In the genomic region with DNA sequence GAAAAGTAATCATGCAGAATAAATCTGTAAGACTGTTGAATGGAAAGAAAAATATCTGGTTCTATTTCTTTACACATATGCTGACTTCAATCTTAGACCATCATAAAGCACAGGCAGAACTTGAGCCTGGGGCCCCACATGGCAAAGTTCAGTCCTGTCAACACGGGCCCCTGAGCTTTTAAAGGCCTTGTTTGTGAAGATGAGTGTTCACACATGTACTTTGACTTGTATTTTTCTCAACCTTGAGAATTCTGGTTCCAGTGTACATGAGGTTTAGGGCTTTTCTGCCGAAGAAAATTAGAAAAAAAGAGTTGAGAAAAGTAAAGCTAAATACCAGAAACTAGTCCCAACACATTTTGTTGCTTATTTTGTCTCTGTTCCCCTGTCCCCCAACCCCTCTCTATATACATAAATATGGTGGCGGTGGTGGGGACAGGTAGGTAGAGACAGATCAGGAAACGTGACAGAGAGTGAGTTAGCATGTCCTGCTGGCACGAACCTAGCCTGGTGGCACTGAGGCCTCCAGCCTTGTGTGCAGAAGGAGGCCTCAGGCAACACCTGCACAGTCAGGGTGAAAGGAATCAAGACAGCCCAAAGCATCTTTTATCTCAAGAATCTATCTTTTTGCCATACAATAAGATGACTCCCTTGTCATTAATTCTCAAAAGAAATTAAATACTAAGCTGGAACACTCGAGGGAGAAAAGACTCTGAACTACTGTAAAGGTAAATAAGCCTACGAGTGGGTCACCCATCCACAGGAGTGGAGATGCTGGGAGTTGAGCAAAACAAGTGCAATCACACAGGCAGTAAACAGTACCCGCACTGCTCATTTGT, we compare ENCODE assay signal across 1 cellular context.
TF ChIP-seq lines count a peak whose summit lies in the region.

No MANE protein-coding gene starts in this region.

TF ChIP-seq in HepG2, 621 proteins besides CTCF, POLR2A, EP300 and RAD21 (continued from another document and continues in another):
- TF ChIP-seq, protein P1, sequence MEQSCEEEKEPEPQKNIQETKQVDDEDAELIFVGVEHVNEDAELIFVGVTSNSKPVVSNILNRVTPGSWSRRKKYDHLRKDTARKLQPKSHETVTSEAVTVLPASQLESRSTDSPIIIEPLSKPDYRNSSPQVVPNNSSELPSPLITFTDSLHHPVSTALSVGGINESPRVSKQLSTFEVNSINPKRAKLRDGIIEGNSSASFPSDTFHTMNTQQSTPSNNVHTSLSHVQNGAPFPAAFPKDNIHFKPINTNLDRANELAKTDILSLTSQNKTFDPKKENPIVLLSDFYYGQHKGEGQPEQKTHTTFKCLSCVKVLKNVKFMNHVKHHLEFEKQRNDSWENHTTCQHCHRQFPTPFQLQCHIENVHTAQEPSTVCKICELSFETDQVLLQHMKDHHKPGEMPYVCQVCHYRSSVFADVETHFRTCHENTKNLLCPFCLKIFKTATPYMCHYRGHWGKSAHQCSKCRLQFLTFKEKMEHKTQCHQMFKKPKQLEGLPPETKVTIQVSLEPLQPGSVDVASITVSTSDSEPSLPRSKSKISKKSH (CRISPR knock-in tag; IDR thresholded peaks at IDR 0.05; ENCODE audit: borderline replicate concordance): no peak
- TF ChIP-seq ZNF326 (CRISPR knock-in tag; IDR thresholded peaks at IDR 0.05; ENCODE audit: borderline replicate concordance) (no peak), ZFY (CRISPR knock-in tag; IDR thresholded peaks at IDR 0.05) (peak; percentile 49; the same call in 1 of the 2 replicates), KLF13 (CRISPR knock-in tag; IDR thresholded peaks at IDR 0.05) (no peak), SIN3A (IDR thresholded peaks at IDR 0.05; ENCODE audit: borderline replicate concordance, low read depth, low read length) (0 out of 2 replicates have a peak, but pooled peaks have one; percentile 37), CREB1 (IDR thresholded peaks at IDR 0.05) (no peak), CREB1 (CRISPR knock-in tag; IDR thresholded peaks at IDR 0.05) (peak; percentile 67), ZNF251 (CRISPR knock-in tag; IDR thresholded peaks at IDR 0.05) (no peak), ZNF317 (CRISPR knock-in tag; IDR thresholded peaks at IDR 0.05) (no peak), HNF4G (IDR thresholded peaks at IDR 0.05; ENCODE audit: borderline replicate concordance, low read depth, low read length) (peak; percentile 97), HNF4G (CRISPR knock-in tag; IDR thresholded peaks at IDR 0.05; ENCODE audit: borderline replicate concordance, low read depth) (peak; percentile 81; the same call in 1 of the 2 replicates), EHMT2 (IDR thresholded peaks at IDR 0.05; ENCODE audit: borderline replicate concordance, low read depth, low read length) (0 out of 2 replicates have a peak, but pooled peaks have one; percentile 31), SETDB1 (CRISPR knock-in tag; IDR thresholded peaks at IDR 0.05; ENCODE audit: borderline replicate concordance) (no peak), BRD4 (CRISPR knock-in tag; IDR thresholded peaks at IDR 0.05) (0 out of 2 replicates have a peak, but pooled peaks have one; percentile 43), ZNF468 (CRISPR knock-in tag; IDR thresholded peaks at IDR 0.05) (no peak), PAX8 (CRISPR knock-in tag; IDR thresholded peaks at IDR 0.05; ENCODE audit: borderline replicate concordance) (no peak), ZNF430 (CRISPR knock-in tag; IDR thresholded peaks at IDR 0.05) (0 out of 2 replicates have a peak, but pooled peaks have one; percentile 65), ATF7-NPFF (CRISPR knock-in tag; IDR thresholded peaks at IDR 0.05; ENCODE audit: low read depth) (no peak), NFIB (CRISPR knock-in tag; IDR thresholded peaks at IDR 0.05; ENCODE audit: borderline replicate concordance) (no peak), DRAP1 (CRISPR knock-in tag; IDR thresholded peaks at IDR 0.05) (peak; percentile 57; the same call in 1 of the 2 replicates), ZFP62 (CRISPR knock-in tag; IDR thresholded peaks at IDR 0.05) (no peak), ZMYM2 (CRISPR knock-in tag; IDR thresholded peaks at IDR 0.05) (peak; percentile 56; the same call in 1 of the 2 replicates), ZBTB8A (CRISPR knock-in tag; IDR thresholded peaks at IDR 0.05; ENCODE audit: borderline replicate concordance, low read depth) (no peak), ZNF543 (CRISPR knock-in tag; IDR thresholded peaks at IDR 0.05) (no peak), MBD4 (IDR thresholded peaks at IDR 0.05; ENCODE audit: borderline replicate concordance, low read length) (no peak; the same call in 1 of the 2 replicates), HIVEP1 (CRISPR knock-in tag; IDR thresholded peaks at IDR 0.05) (no peak), NPAS2 (CRISPR knock-in tag; IDR thresholded peaks at IDR 0.05; ENCODE audit: borderline replicate concordance) (no peak), SIN3B (IDR thresholded peaks at IDR 0.05; ENCODE audit: low read length) (0 out of 2 replicates have a peak, but pooled peaks have one; percentile 38), SKI (IDR thresholded peaks at IDR 0.05; ENCODE audit: partially characterized antibody) (no peak), ATRX (CRISPR knock-in tag; IDR thresholded peaks at IDR 0.05; ENCODE audit: borderline replicate concordance) (no peak), ZMYM3 (CRISPR knock-in tag; IDR thresholded peaks at IDR 0.05) (no peak), PHB2 (IDR thresholded peaks at IDR 0.05; ENCODE audit: partially characterized antibody) (no peak), ZBTB40 (IDR thresholded peaks at IDR 0.05) (no peak), ZBTB40 (CRISPR knock-in tag; IDR thresholded peaks at IDR 0.05) (no peak), DDIT3 (CRISPR knock-in tag; IDR thresholded peaks at IDR 0.05) (no peak), RNF219 (CRISPR knock-in tag; IDR thresholded peaks at IDR 0.05) (peak; percentile 32; the same call in 1 of the 2 replicates), ZNF224 (CRISPR knock-in tag; IDR thresholded peaks at IDR 0.05) (no peak), NCOA2 (CRISPR knock-in tag; IDR thresholded peaks at IDR 0.05) (peak; percentile 92), ZNF772 (CRISPR knock-in tag; IDR thresholded peaks at IDR 0.05) (peak; percentile 57; the same call in 1 of the 2 replicates), ARNT (IDR thresholded peaks at IDR 0.05) (no peak), GATAD1 (CRISPR knock-in tag; IDR thresholded peaks at IDR 0.05) (0 out of 2 replicates have a peak, but pooled peaks have one; percentile 42), E2F1 (CRISPR knock-in tag; IDR thresholded peaks at IDR 0.05) (no peak), ETV6 (CRISPR knock-in tag; conservative IDR thresholded peaks at IDR 0.05) (no peak), ZNF282 (IDR thresholded peaks at IDR 0.05; ENCODE audit: partially characterized antibody) (no peak), NR2F6 (IDR thresholded peaks at IDR 0.05) (no peak; the same call in 1 of the 2 replicates), NR2F6 (CRISPR knock-in tag; IDR thresholded peaks at IDR 0.05) (peak; percentile 53), TCF12 (IDR thresholded peaks at IDR 0.05) (no peak), TCF12 (CRISPR knock-in tag; IDR thresholded peaks at IDR 0.05) (no peak)
- TF ChIP-seq, protein P2, sequence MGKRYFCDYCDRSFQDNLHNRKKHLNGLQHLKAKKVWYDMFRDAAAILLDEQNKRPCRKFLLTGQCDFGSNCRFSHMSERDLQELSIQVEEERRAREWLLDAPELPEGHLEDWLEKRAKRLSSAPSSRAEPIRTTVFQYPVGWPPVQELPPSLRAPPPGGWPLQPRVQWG (CRISPR knock-in tag; IDR thresholded peaks at IDR 0.05; ENCODE audit: borderline replicate concordance, low read depth): no peak
- TF ChIP-seq, protein P3, sequence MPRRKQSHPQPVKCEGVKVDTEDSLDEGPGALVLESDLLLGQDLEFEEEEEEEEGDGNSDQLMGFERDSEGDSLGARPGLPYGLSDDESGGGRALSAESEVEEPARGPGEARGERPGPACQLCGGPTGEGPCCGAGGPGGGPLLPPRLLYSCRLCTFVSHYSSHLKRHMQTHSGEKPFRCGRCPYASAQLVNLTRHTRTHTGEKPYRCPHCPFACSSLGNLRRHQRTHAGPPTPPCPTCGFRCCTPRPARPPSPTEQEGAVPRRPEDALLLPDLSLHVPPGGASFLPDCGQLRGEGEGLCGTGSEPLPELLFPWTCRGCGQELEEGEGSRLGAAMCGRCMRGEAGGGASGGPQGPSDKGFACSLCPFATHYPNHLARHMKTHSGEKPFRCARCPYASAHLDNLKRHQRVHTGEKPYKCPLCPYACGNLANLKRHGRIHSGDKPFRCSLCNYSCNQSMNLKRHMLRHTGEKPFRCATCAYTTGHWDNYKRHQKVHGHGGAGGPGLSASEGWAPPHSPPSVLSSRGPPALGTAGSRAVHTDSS (CRISPR knock-in tag; conservative IDR thresholded peaks at IDR 0.05): no peak
